Comparison of ENCODE assay signal across 26 cellular contexts in the genomic region with DNA sequence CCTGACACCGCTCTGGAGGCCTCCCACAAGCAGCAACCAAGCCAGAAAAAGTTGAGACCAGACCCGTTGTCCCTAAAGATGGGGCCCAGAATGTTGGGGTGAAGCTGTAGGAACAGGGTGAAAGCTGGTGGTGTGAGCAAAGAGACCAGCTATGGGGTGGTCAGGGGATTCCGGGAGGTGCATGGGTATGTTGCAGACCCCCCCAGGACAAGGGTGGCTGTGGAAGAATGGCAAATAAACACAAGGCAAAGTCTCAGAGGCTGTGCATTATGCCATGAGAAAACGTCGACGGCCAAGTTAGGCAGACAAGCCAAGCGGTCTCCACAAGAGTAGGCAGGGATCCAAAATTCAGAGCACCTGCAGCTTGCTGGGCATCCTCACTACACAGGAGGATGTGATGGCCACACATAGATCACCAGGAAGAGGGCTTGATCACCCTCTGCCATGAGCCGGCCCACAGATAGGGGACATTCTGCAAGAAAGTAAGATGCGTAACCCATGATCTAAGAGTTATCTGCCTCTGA. TPM values are rescaled to one million over a fixed set of nuclear protein-coding genes. Genes with fewer than 3 reads are reported as not detected.
"Had no signal": no experiment of that assay in that cellular context is flagged by ENCODE, and none has a peak within 500 bp of the region (broad histone marks: within the 10 kb centered on the region; RNA-seq: fewer than 3 reads in every experiment).

No MANE protein-coding gene starts in this region.

- DNase-seq: dermis blood vessel endothelial cell; effector memory CD8-positive, alpha-beta T cell; hypothalamus; immature natural killer cell; left ventricle myocardium superior; lower lobe of right lung; natural killer cell; stimulated activated CD4-positive, alpha-beta T cell treated with anti-CD3 and anti-CD28 coated beads, Interleukin-12 subunit alpha, Interleukin-12 subunit beta, amount 100 ng/mL, for 4 hours; stimulated activated CD4-positive, alpha-beta T cell treated with anti-CD3 and anti-CD28 coated beads, Interleukin-1b, Interleukin-23, amount 100 ng/mL, for 48 hours; stimulated activated CD4-positive, alpha-beta T cell treated with anti-CD3 and anti-CD28 coated beads, Interleukin-4, amount 100 ng/mL, for 1 hour; stimulated activated CD8-positive, alpha-beta memory T cell treated with anti-CD3 and anti-CD28 coated beads, Interleukin-4, amount 100 ng/mL, for 48 hours; stimulated activated naive CD8-positive, alpha-beta T cell treated with anti-CD3 and anti-CD28 coated beads, Interleukin-15, Interleukin-2, amounts not matched to agents 100 U/mL and 50 U/mL, for 24 hours; testis; tibial artery had no signal

- H3K4me1 ChIP-seq: lower lobe of right lung, parathyroid adenoma, prostate gland, testis, tibial artery had no signal

- H3K27me3 ChIP-seq: right atrium auricular region, testis had no signal

- H3K27ac Mint-ChIP-seq: effector memory CD8-positive, alpha-beta T cell; immature natural killer cell; memory B cell; natural killer cell had no signal

- H3K36me3 Mint-ChIP-seq: immature natural killer cell, memory B cell, natural killer cell, type B pancreatic cell had no signal

- ATAC-seq: effector memory CD8-positive, alpha-beta T cell; left ventricle myocardium superior; natural killer cell; sciatic nerve; stimulated activated naive CD8-positive, alpha-beta T cell treated with anti-CD3 and anti-CD28 coated beads, Interleukin-15, Interleukin-2, amounts not matched to agents 100 U/mL and 50 U/mL, for 24 hours had no signal

- H3K9ac ChIP-seq: parathyroid adenoma had no signal

- H3K4me3 Mint-ChIP-seq: effector memory CD8-positive, alpha-beta T cell; immature natural killer cell; memory B cell; natural killer cell; type B pancreatic cell had no signal

- H3K9me3 ChIP-seq: lower lobe of right lung, neutrophil, prostate gland, right atrium auricular region, testis, tibial artery had no signal

- H3K27ac ChIP-seq: coronary artery, lower lobe of right lung, neutrophil, parathyroid adenoma, prostate gland, right atrium auricular region, testis, tibial artery had no signal

- H3K36me3 ChIP-seq: lower lobe of right lung, neutrophil, prostate gland, right atrium auricular region, tibial artery had no signal

- H3K4me3 ChIP-seq: coronary artery, lower lobe of right lung, prostate gland, right atrium auricular region, smooth muscle cell, testis, tibial artery had no signal

- H3K9me3 Mint-ChIP-seq: effector memory CD8-positive, alpha-beta T cell; immature natural killer cell; memory B cell; natural killer cell; type B pancreatic cell had no signal

RNA-seq across cellular contexts. Expression of a gene that starts 58.8 kb away (rescaled TPM):
- total RNA-seq: fibroblast of villous mesenchyme, left ventricle myocardium superior, lower lobe of right lung, natural killer cell, right atrium auricular region, smooth muscle cell had no signal
- polyA plus RNA-seq: esophagus, immature natural killer cell, keratinocyte, smooth muscle cell had no signal
